In genomic region chr12:104855599-104855998, GRCh38 we compare ENCODE assay signal across 22 cellular contexts.
"Had no signal": no experiment of that assay in that cellular context is flagged by ENCODE, and none has a peak within 500 bp of the region (broad histone marks: within the 10 kb centered on the region; RNA-seq: fewer than 3 reads in every experiment).

No MANE protein-coding gene starts in this region.

- DNase-seq: activated B cell treated with CpG ODN at 0.5 μM for 24 hours; activated CD4-positive, alpha-beta T cell treated with anti-CD3 and anti-CD28 coated beads for 36 hours; activated CD4-positive, alpha-beta T cell treated with anti-CD3 and anti-CD28 coated beads, Interleukin-2, amount 50 U/mL, for 4 hours; activated CD8-positive, alpha-beta memory T cell treated with anti-CD3 and anti-CD28 coated beads, Interleukin-2, amount 50 U/mL, for 48 hours; activated naive CD4-positive, alpha-beta T cell; activated T-cell treated with anti-CD3 and anti-CD28 coated beads, Interleukin-2, amount 50 U/mL, for 4 hours; adrenal gland; cerebellar nuclear complex; cortex of kidney; endodermal cell; esophagus squamous epithelium; gastrocnemius medialis; naive thymus-derived CD8-positive, alpha-beta T cell; stimulated activated CD4-positive, alpha-beta T cell treated with anti-CD3 and anti-CD28 coated beads, Interleukin-4, amount 100 ng/mL, for 4 hours; stimulated activated naive CD8-positive, alpha-beta T cell treated with anti-CD3 and anti-CD28 coated beads, Interleukin-15, amount 100 ng/mL, for 72 hours; transverse colon; uterus had no signal

- H3K36me3 Mint-ChIP-seq: activated naive CD8-positive, alpha-beta T cell; naive thymus-derived CD8-positive, alpha-beta T cell; neural progenitor cell had no signal

- H3K4me3 ChIP-seq: adrenal gland, ascending aorta, esophagus squamous epithelium, gastrocnemius medialis, lung, neural progenitor cell, transverse colon, uterus had no signal

- ATAC-seq: activated CD4-positive, alpha-beta T cell treated with anti-CD3 and anti-CD28 coated beads for 36 hours; activated T-cell treated with anti-CD3 and anti-CD28 coated beads, Interleukin-2, amount 50 U/mL, for 4 hours; gastrocnemius medialis; naive thymus-derived CD8-positive, alpha-beta T cell; stimulated activated naive CD8-positive, alpha-beta T cell treated with anti-CD3 and anti-CD28 coated beads, Interleukin-15, amount 100 ng/mL, for 72 hours had no signal

- H3K4me2 ChIP-seq: neural progenitor cell had no signal

- H3K4me1 ChIP-seq: adrenal gland, esophagus squamous epithelium, neural progenitor cell, transverse colon, uterus had no signal

- H3K27ac ChIP-seq: adrenal gland, esophagus squamous epithelium, gastrocnemius medialis, neural progenitor cell, transverse colon, uterus had no signal

- H3K27me3 Mint-ChIP-seq: activated B cell treated with CpG ODN at 0.5 μM for 24 hours; activated CD4-positive, alpha-beta T cell treated with anti-CD3 and anti-CD28 coated beads for 36 hours; activated naive CD8-positive, alpha-beta T cell; naive thymus-derived CD8-positive, alpha-beta T cell; stimulated activated naive CD8-positive, alpha-beta T cell treated with anti-CD3 and anti-CD28 coated beads, Interleukin-15, amount 100 ng/mL, for 72 hours had no signal

- H3K9me3 ChIP-seq: adrenal gland, ascending aorta, esophagus squamous epithelium, gastrocnemius medialis, transverse colon, uterus had no signal

- H3K4me1 Mint-ChIP-seq: activated B cell treated with CpG ODN at 0.5 μM for 24 hours; activated CD4-positive, alpha-beta T cell treated with anti-CD3 and anti-CD28 coated beads for 36 hours; endodermal cell; naive thymus-derived CD8-positive, alpha-beta T cell; neural progenitor cell; stimulated activated naive CD8-positive, alpha-beta T cell treated with anti-CD3 and anti-CD28 coated beads, Interleukin-15, amount 100 ng/mL, for 72 hours had no signal

- H3K27ac Mint-ChIP-seq: activated B cell treated with CpG ODN at 0.5 μM for 24 hours; activated CD4-positive, alpha-beta T cell treated with anti-CD3 and anti-CD28 coated beads for 36 hours; activated naive CD8-positive, alpha-beta T cell; activated T-helper 2 cell treated with anti-CD3 and anti-CD28 coated beads, Interferon-gamma antibody, Interleukin-2, Interleukin-4, amounts not matched to agents 10 μg/mL and 5 μg/mL and 100 μg/mL, durations not matched to agents 14 hours and 24 hours and 36 hours; endodermal cell; naive thymus-derived CD8-positive, alpha-beta T cell; neural progenitor cell; stimulated activated naive CD8-positive, alpha-beta T cell treated with anti-CD3 and anti-CD28 coated beads, Interleukin-15, amount 100 ng/mL, for 72 hours had no signal

- H3K9me3 Mint-ChIP-seq: activated B cell treated with CpG ODN at 0.5 μM for 24 hours; activated T-cell treated with anti-CD3 and anti-CD28 coated beads, Interleukin-2, amount 50 U/mL, for 4 hours; activated T-helper 2 cell treated with anti-CD3 and anti-CD28 coated beads, Interferon-gamma antibody, Interleukin-2, Interleukin-4, amounts not matched to agents 10 μg/mL and 5 μg/mL and 100 μg/mL, durations not matched to agents 14 hours and 24 hours and 36 hours; endodermal cell; naive thymus-derived CD8-positive, alpha-beta T cell; neural progenitor cell; stimulated activated naive CD8-positive, alpha-beta T cell treated with anti-CD3 and anti-CD28 coated beads, Interleukin-15, amount 100 ng/mL, for 72 hours had no signal

- H3K36me3 ChIP-seq: adrenal gland, esophagus squamous epithelium, gastrocnemius medialis, neural progenitor cell, uterus had no signal

- H3K27me3 ChIP-seq: adrenal gland, ascending aorta, esophagus squamous epithelium, gastrocnemius medialis, neural progenitor cell, transverse colon, uterus had no signal

- H3K4me3 Mint-ChIP-seq: activated B cell treated with CpG ODN at 0.5 μM for 24 hours; activated CD4-positive, alpha-beta T cell treated with anti-CD3 and anti-CD28 coated beads for 36 hours; activated naive CD8-positive, alpha-beta T cell; activated T-cell treated with anti-CD3 and anti-CD28 coated beads, Interleukin-2, amount 50 U/mL, for 4 hours; endodermal cell; naive thymus-derived CD8-positive, alpha-beta T cell; neural progenitor cell; stimulated activated naive CD8-positive, alpha-beta T cell treated with anti-CD3 and anti-CD28 coated beads, Interleukin-15, amount 100 ng/mL, for 72 hours had no signal

- H3K9ac ChIP-seq: neural progenitor cell had no signal
